1 cellular context compared by ENCODE assay signal in the genomic region with DNA sequence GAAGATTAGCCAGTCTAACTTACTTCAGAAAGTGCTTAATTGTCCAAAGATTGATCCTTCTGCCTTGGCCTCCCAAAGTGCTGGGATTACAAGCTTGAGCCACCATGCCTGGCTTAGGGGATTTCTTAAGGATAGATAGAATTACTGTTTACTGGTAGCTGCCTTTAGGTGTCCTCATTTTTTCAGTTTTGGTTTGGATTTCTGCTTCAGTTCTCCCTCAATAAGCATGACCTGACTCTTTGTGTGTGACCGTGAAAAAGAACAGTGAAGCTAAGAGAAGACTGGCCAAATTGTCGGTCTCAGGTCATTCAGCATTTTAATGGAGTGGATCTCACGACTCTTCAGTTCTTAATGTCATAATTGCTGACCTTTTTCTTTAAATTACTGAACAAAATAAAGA.
TF ChIP-seq lines count a peak whose summit lies in the region.

No MANE protein-coding gene starts in this region.

TF ChIP-seq in H1, 55 proteins besides CTCF, POLR2A, EP300 and RAD21 (continued from another document):
- TF ChIP-seq, protein P1, sequence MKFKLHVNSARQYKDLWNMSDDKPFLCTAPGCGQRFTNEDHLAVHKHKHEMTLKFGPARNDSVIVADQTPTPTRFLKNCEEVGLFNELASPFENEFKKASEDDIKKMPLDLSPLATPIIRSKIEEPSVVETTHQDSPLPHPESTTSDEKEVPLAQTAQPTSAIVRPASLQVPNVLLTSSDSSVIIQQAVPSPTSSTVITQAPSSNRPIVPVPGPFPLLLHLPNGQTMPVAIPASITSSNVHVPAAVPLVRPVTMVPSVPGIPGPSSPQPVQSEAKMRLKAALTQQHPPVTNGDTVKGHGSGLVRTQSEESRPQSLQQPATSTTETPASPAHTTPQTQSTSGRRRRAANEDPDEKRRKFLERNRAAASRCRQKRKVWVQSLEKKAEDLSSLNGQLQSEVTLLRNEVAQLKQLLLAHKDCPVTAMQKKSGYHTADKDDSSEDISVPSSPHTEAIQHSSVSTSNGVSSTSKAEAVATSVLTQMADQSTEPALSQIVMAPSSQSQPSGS (IDR thresholded peaks at IDR 0.05; ENCODE audit: low read length), result no peak
- TF ChIP-seq, protein P2, sequence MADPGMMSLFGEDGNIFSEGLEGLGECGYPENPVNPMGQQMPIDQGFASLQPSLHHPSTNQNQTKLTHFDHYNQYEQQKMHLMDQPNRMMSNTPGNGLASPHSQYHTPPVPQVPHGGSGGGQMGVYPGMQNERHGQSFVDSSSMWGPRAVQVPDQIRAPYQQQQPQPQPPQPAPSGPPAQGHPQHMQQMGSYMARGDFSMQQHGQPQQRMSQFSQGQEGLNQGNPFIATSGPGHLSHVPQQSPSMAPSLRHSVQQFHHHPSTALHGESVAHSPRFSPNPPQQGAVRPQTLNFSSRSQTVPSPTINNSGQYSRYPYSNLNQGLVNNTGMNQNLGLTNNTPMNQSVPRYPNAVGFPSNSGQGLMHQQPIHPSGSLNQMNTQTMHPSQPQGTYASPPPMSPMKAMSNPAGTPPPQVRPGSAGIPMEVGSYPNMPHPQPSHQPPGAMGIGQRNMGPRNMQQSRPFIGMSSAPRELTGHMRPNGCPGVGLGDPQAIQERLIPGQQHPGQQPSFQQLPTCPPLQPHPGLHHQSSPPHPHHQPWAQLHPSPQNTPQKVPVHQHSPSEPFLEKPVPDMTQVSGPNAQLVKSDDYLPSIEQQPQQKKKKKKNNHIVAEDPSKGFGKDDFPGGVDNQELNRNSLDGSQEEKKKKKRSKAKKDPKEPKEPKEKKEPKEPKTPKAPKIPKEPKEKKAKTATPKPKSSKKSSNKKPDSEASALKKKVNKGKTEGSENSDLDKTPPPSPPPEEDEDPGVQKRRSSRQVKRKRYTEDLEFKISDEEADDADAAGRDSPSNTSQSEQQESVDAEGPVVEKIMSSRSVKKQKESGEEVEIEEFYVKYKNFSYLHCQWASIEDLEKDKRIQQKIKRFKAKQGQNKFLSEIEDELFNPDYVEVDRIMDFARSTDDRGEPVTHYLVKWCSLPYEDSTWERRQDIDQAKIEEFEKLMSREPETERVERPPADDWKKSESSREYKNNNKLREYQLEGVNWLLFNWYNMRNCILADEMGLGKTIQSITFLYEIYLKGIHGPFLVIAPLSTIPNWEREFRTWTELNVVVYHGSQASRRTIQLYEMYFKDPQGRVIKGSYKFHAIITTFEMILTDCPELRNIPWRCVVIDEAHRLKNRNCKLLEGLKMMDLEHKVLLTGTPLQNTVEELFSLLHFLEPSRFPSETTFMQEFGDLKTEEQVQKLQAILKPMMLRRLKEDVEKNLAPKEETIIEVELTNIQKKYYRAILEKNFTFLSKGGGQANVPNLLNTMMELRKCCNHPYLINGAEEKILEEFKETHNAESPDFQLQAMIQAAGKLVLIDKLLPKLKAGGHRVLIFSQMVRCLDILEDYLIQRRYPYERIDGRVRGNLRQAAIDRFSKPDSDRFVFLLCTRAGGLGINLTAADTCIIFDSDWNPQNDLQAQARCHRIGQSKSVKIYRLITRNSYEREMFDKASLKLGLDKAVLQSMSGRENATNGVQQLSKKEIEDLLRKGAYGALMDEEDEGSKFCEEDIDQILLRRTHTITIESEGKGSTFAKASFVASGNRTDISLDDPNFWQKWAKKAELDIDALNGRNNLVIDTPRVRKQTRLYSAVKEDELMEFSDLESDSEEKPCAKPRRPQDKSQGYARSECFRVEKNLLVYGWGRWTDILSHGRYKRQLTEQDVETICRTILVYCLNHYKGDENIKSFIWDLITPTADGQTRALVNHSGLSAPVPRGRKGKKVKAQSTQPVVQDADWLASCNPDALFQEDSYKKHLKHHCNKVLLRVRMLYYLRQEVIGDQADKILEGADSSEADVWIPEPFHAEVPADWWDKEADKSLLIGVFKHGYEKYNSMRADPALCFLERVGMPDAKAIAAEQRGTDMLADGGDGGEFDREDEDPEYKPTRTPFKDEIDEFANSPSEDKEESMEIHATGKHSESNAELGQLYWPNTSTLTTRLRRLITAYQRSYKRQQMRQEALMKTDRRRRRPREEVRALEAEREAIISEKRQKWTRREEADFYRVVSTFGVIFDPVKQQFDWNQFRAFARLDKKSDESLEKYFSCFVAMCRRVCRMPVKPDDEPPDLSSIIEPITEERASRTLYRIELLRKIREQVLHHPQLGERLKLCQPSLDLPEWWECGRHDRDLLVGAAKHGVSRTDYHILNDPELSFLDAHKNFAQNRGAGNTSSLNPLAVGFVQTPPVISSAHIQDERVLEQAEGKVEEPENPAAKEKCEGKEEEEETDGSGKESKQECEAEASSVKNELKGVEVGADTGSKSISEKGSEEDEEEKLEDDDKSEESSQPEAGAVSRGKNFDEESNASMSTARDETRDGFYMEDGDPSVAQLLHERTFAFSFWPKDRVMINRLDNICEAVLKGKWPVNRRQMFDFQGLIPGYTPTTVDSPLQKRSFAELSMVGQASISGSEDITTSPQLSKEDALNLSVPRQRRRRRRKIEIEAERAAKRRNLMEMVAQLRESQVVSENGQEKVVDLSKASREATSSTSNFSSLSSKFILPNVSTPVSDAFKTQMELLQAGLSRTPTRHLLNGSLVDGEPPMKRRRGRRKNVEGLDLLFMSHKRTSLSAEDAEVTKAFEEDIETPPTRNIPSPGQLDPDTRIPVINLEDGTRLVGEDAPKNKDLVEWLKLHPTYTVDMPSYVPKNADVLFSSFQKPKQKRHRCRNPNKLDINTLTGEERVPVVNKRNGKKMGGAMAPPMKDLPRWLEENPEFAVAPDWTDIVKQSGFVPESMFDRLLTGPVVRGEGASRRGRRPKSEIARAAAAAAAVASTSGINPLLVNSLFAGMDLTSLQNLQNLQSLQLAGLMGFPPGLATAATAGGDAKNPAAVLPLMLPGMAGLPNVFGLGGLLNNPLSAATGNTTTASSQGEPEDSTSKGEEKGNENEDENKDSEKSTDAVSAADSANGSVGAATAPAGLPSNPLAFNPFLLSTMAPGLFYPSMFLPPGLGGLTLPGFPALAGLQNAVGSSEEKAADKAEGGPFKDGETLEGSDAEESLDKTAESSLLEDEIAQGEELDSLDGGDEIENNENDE (IDR thresholded peaks at IDR 0.05; ENCODE audit: insufficient replicate concordance, low read length), result no peak
- no peak for TF ChIP-seq BCL11A (IDR thresholded peaks at IDR 0.05; ENCODE audit: low read depth in 2 of 2, low read length in 2 of 2)
- TF ChIP-seq ZNF274 (IDR thresholded peaks at IDR 0.05; ENCODE audit: borderline replicate concordance, extremely low read depth, low read length), result no peak
- no peak for TF ChIP-seq JUND (IDR thresholded peaks at IDR 0.05; ENCODE audit: low read length)
- no peak for TF ChIP-seq SP4 (IDR thresholded peaks at IDR 0.05; ENCODE audit: low read length)
- TF ChIP-seq KDM1A (IDR thresholded peaks at IDR 0.05; ENCODE audit: borderline replicate concordance, low read length), result no peak
- TF ChIP-seq HDAC6 (IDR thresholded peaks at IDR 0.05; ENCODE audit: low read depth, low read length), result no peak
- no peak for TF ChIP-seq SP2 (IDR thresholded peaks at IDR 0.05; ENCODE audit: low read length)
- no peak for TF ChIP-seq CTBP2 (IDR thresholded peaks at IDR 0.05; ENCODE audit: borderline replicate concordance, insufficient read depth, insufficient read length, low read length)
